In genomic region chr2:191818133-191818532, GRCh38 we compare ENCODE assay signal across 26 cellular contexts. TPM values are rescaled to one million over a fixed set of nuclear protein-coding genes. Genes with fewer than 3 reads are reported as not detected.
"Had no signal": no experiment of that assay in that cellular context is flagged by ENCODE, and none has a peak within 500 bp of the region (broad histone marks: within the 10 kb centered on the region; RNA-seq: fewer than 3 reads in every experiment).

No MANE protein-coding gene starts in this region.

- H3K36me3 ChIP-seq: neural progenitor cell, ovary, right lobe of liver, sigmoid colon, stomach, thoracic aorta, thyroid gland, tibial nerve, upper lobe of left lung, vagina had no signal

- ATAC-seq: naive thymus-derived CD4-positive, alpha-beta T cell; natural killer cell; psoas muscle; stimulated activated effector memory CD8-positive, alpha-beta T cell treated with anti-CD3 and anti-CD28 coated beads, Interleukin-12 subunit alpha, Interleukin-12 subunit beta, amount 100 ng/mL, for 72 hours; stimulated activated naive B cell treated with anti-CD40 and anti-IgM and Interleukin-4, amounts not matched to agents 10 μg/mL and 1 μg/mL and 100 μg/mL, for 72 hours had no signal

- H3K79me2 ChIP-seq: parathyroid adenoma had no signal

- DNase-seq: naive thymus-derived CD4-positive, alpha-beta T cell; natural killer cell; occipital lobe; ovary; psoas muscle; right lobe of liver; sigmoid colon; small intestine; stimulated activated CD4-positive, alpha-beta T cell treated with anti-CD3 and anti-CD28 coated beads, Interleukin-15, amount 100 ng/mL, for 24 hours; stimulated activated CD4-positive, alpha-beta T cell treated with anti-CD3 and anti-CD28 coated beads, Interleukin-2, amount 100 ng/mL, for 24 hours; stimulated activated CD4-positive, alpha-beta T cell treated with anti-CD3 and anti-CD28 coated beads, Interleukin-2, amount 100 ng/mL, for 48 hours; stimulated activated CD4-positive, alpha-beta T cell treated with anti-CD3 and anti-CD28 coated beads, Interleukin-4, amount 100 ng/mL, for 24 hours; stimulated activated naive B cell treated with anti-CD40 and anti-IgM and Interleukin-4, amounts not matched to agents 10 μg/mL and 1 μg/mL and 100 μg/mL, for 72 hours; stimulated activated naive CD4-positive, alpha-beta T cell treated with Interleukin-2 at 50 U/mL for 16 hours; stomach; thyroid gland; trophoblast cell; upper lobe of left lung had no signal

- H3K9ac ChIP-seq: neural progenitor cell, parathyroid adenoma had no signal

- H3K27me3 ChIP-seq: neural progenitor cell, ovary, right lobe of liver, sigmoid colon, stomach, thyroid gland, tibial nerve, upper lobe of left lung, vagina had no signal

- FAIRE-seq: small intestine, urothelium cell line had no signal

- H3K4me2 ChIP-seq: neural progenitor cell had no signal

- H3K4me3 ChIP-seq: neural progenitor cell, ovary, psoas muscle, right lobe of liver, sigmoid colon, stomach, thoracic aorta, thyroid gland, upper lobe of left lung, vagina had no signal

- H3K4me1 ChIP-seq: neural progenitor cell, parathyroid adenoma, psoas muscle, sigmoid colon, thyroid gland, tibial nerve, upper lobe of left lung, vagina had no signal

- H2AFZ ChIP-seq: neural progenitor cell, parathyroid adenoma had no signal

- H3K27ac ChIP-seq: neural progenitor cell, ovary, parathyroid adenoma, psoas muscle, sigmoid colon, stomach, thoracic aorta, thyroid gland, tibial nerve, upper lobe of left lung, vagina had no signal

- H3K9me3 ChIP-seq: ovary, psoas muscle, right lobe of liver, sigmoid colon, stomach, thoracic aorta, thyroid gland, tibial nerve, upper lobe of left lung, vagina had no signal

RNA-seq across cellular contexts. Expression of gene CAVIN2, which starts 28.8 kb away (rescaled TPM):
- polyA plus RNA-seq: naive thymus-derived CD4-positive, alpha-beta T cell; neural cell had no signal
